ENCODE assay signal across 15 cellular contexts in the genomic region with DNA sequence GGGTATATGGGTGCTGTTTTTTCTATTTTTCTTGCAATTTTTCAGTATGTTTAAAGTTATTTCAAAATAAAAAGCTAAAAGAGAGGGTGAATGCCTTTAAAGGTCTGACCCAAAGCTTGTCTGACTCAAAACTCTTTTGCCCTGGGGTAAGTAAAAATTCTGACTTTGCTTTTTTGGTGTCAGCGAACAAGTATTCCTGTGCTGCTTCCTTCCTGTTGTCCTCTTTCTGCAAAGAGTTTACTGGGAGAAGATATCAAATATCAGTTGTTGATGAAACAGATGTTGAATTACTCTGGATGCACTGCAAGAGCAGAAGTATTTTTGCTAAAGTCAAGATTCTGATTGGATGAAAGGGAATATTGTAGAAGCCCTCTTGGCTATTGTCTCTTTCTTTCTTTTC.
"Had no signal": no experiment of that assay in that cellular context is flagged by ENCODE, and none has a peak within 500 bp of the region (broad histone marks: within the 10 kb centered on the region; RNA-seq: fewer than 3 reads in every experiment).

No MANE protein-coding gene starts in this region.

- DNase-seq: activated B cell treated with CpG ODN at 0.5 μM for 24 hours; activated CD4-positive, alpha-beta memory T cell treated with anti-CD3 and anti-CD28 coated beads for 36 hours; activated CD4-positive, alpha-beta T cell treated with anti-CD3 and anti-CD28 coated beads for 4 hours; activated gamma-delta T cell treated with Interleukin-2 at 50 U/mL for 16 hours; activated T-cell treated with anti-CD3 and anti-CD28 coated beads for 4 hours; dermis blood vessel endothelial cell; effector memory CD4-positive, alpha-beta T cell; esophagus squamous epithelium; lower lobe of right lung; natural killer cell; sigmoid colon; stimulated activated naive B cell treated with anti-CD40 and anti-IgM and Interleukin-4, amounts not matched to agents 10 μg/mL and 1 μg/mL and 100 μg/mL, for 72 hours; T-helper 9 cell had no signal

- H3K27me3 ChIP-seq: esophagus squamous epithelium, sigmoid colon, tibial nerve had no signal

- H3K36me3 ChIP-seq: esophagus squamous epithelium, lower lobe of right lung, sigmoid colon, tibial nerve had no signal

- H3K4me3 ChIP-seq: esophagus squamous epithelium, lower lobe of right lung, sigmoid colon, tibial nerve had no signal

- ATAC-seq: activated naive CD4-positive, alpha-beta T cell treated with anti-CD3 and anti-CD28 coated beads, Interleukin-2, amount 50 U/mL, for 72 hours; lower lobe of right lung; natural killer cell; stimulated activated naive B cell treated with anti-CD40 and anti-IgM and Interleukin-4, amounts not matched to agents 10 μg/mL and 1 μg/mL and 100 μg/mL, for 72 hours had no signal

- H3K9me3 ChIP-seq: esophagus squamous epithelium, lower lobe of right lung, sigmoid colon, tibial nerve had no signal

- H3K27ac ChIP-seq: esophagus squamous epithelium, lower lobe of right lung, sigmoid colon, tibial nerve had no signal

- H3K4me1 ChIP-seq: lower lobe of right lung, sigmoid colon had no signal
